In the genomic region with DNA sequence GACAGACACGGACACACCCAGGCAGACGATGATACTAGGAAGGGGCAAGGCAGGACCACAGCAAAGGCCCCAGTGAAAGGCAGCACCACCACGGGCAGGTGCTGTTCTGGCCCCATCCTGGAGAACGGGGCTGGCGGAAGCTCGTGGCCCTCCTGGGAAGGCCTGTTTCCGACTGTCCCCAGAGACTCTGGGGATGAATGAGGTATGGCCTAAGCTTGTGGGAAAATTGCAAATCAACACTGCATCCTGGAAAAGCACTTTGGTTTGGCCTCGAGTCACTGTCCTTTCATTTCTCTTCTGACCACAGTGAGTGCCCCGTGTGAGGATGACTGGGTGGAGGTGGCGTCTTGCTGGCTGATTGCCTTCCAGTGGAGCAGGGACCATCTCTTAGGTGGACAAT, we compare ENCODE assay signal across 16 cellular contexts.
DNase-seq lines count a peak whose midpoint lies in the region; ATAC-seq, FAIRE-seq and TF ChIP-seq lines count a peak whose summit lies in the region.
"Had no signal": no experiment of that assay in that cellular context is flagged by ENCODE, and none has a peak within 500 bp of the region (broad histone marks: within the 10 kb centered on the region; RNA-seq: fewer than 3 reads in every experiment).

No MANE protein-coding gene starts in this region.

- peaks cover 18% of the 10 kb centered on the region for H3F3A ChIP-seq in GM23248 (ENCODE audit: insufficient read depth)

- H4K91ac ChIP-seq in H1 (replicated peaks; ENCODE audit: insufficient read length, low read length), result no peak overlapping the region

- peaks cover 15% of the 10 kb centered on the region for H3K4me1 ChIP-seq in GM23248 (ENCODE audit: insufficient read depth)
- H3K4me1 ChIP-seq in H1 (replicated peaks in 1 of 4; ENCODE audit: control insufficient read depth in 3 of 4, insufficient read depth in 4 of 4, low read length in 3 of 4), result peaks cover 0 to 9% (median 0%) of the 10 kb centered on the region in 4 experiments; a peak in 2 of 7 replicates

- DNase-seq in A172 (ENCODE audit: low spot score) (peak; percentile 24), GM23248 (peak; percentile 46), H1 (ENCODE audit: low read depth in 1 of 2, low spot score in 2 of 2) (peak in 1 of 2 experiments; percentile 23), sciatic nerve (ENCODE audit: low spot score) (peak; percentile 21), NCI-H146 treated with DMSO at 0.1 percent for 48 hours (lab: John Stamatoyannopoulos, UW; ENCODE audit: unreplicated experiment) (no peak)
- DNase-seq in stimulated activated CD4-positive, alpha-beta T cell treated with anti-CD3 and anti-CD28 coated beads, Interleukin-12 subunit alpha, Interleukin-12 subunit beta, amount 100 ng/mL, for 4 hours, result no peak
- DNase-seq: DMS 273 treated with DMSO at 0.1 percent for 48 hours, H7, Karpas-422, NCI-H1105 treated with DMSO at 0.1 percent for 48 hours, NCI-H2029 treated with DMSO at 0.1 percent for 48 hours, NCI-H510A treated with DMSO at 0.1 percent for 48 hours, NCI-H82, PC-9 had no signal

- in situ Hi-C loops in GM23248 (cut with MboI), result loop anchor here (25.0 kb wide), 1 partner anchor 596 kb away; no protein-coding TSS in a partner anchor

- no peak for TF ChIP-seq CTCF in H1 (IDR thresholded peaks at IDR 0.05; ENCODE audit: control extremely low read depth in 1 of 3, insufficient read depth in 1 of 3, low read depth in 1 of 3, low read length in 3 of 3)

- no peak for FAIRE-seq in H1 (lab: Jason Lieb, UNC)
- FAIRE-seq: GM19239 had no signal

- H3K36me3 ChIP-seq in GM23248 (ENCODE audit: low read depth) (no peaks in the 10 kb centered on the region), H1 (ENCODE audit: control insufficient read depth in 2 of 4, insufficient read depth in 4 of 4, low read length in 3 of 4) (no peaks in the 10 kb centered on the region)

- H2BK120ac ChIP-seq in H1 (replicated peaks; ENCODE audit: low read depth, low read length), result no peak overlapping the region

- H2BK20ac ChIP-seq in H1 (ENCODE audit: low read length), result no peak overlapping the region

- no peak overlapping the region for H4K5ac ChIP-seq in H1 (ENCODE audit: insufficient read length, low read depth, low read length)

- no peak overlapping the region for H4K8ac ChIP-seq in H1 (ENCODE audit: extremely low read depth, insufficient read depth, low read length)

- H3K79me2 ChIP-seq in GM23248 (ENCODE audit: insufficient read depth) (no peaks in the 10 kb centered on the region), H1 (ENCODE audit: control insufficient read depth in 1 of 2, insufficient read depth in 2 of 2, low read length in 2 of 2) (no peaks in the 10 kb centered on the region)

- H3K18ac ChIP-seq in H1 (ENCODE audit: extremely low read depth, low read length), result no peak overlapping the region

- CTCF ChIA-PET in H1 (lab: Charles Lee; ENCODE audit: partially characterized antibody), result interaction anchor here (0.9 to 3.9 kb wide), 4 partner anchors 11 to 323 kb away, joined by 4 to 24 read pairs (median 4); no protein-coding TSS in a partner anchor

- no peak overlapping the region for H3K27ac ChIP-seq in GM23248
- no peak overlapping the region for H3K27ac ChIP-seq in H1 (ENCODE audit: low read depth, low read length)
- H3K27ac ChIP-seq: PC-9 had no signal

- no peak overlapping the region for H3K23ac ChIP-seq in H1 (ENCODE audit: insufficient read length)

- WGBS in GM23248 (ENCODE audit: low coverage in 1 of 2, low lambda C conversion rate in 2 of 2, missing lambda C conversion rate in 2 of 2), 2 experiments, result 80 to 82% methylated on average over 10 of the region's 10 CpGs
- 93% methylated on average over 10 of the region's 10 CpGs; no CpG with 5 or more reads in 1 of the 2 experiments for WGBS in H1 (ENCODE audit: extremely low coverage in 1 of 2, insufficient coverage in 1 of 2, insufficient read length in 1 of 2, insufficient replicate concordance in 2 of 2, low coverage in 1 of 2, low lambda C conversion rate in 2 of 2, missing lambda C conversion rate in 1 of 2), 2 experiments

- H3K27me3 ChIP-seq in GM23248 (replicated peaks; ENCODE audit: insufficient read depth), result no peaks in the 10 kb centered on the region
- no peaks in the 10 kb centered on the region for H3K27me3 ChIP-seq in H1 (replicated peaks in 1 of 4; ENCODE audit: control insufficient read depth in 3 of 4, extremely low read depth in 1 of 4, insufficient read depth in 3 of 4, low read length in 3 of 4)

- POLR2A ChIA-PET in H1 (lab: Charles Lee; ENCODE audit: partially characterized antibody), result interaction anchor here (0.7 kb wide), 1 partner anchor 26 kb away, joined by 3 read pairs; no protein-coding TSS in a partner anchor

- no peaks in the 10 kb centered on the region for H3K23me2 ChIP-seq in H1 (ENCODE audit: low read depth, low read length)

- no peak overlapping the region for H2BK5ac ChIP-seq in H1 (ENCODE audit: low read depth, low read length)

- H3K56ac ChIP-seq in H1 (replicated peaks; ENCODE audit: insufficient read length, low read depth, low read length), result no peak overlapping the region

- intact Hi-C loops in sciatic nerve (cut with DNase I), result no loop called here

- no peak for TF ChIP-seq POLR2A in H1 (IDR thresholded peaks at IDR 0.05; ENCODE audit: control extremely low read depth in 1 of 2, low read depth in 2 of 2, low read length in 2 of 2)

- 0 out of 2 replicates have a peak overlapping the region, but pooled peaks have one; percentile 27 for H2BK12ac ChIP-seq in H1 (ENCODE audit: low read depth, low read length)

- no peak for ATAC-seq in sciatic nerve
- no peak for ATAC-seq in GM18870 (IDR thresholded peaks at IDR 0.05; ENCODE audit: unreplicated experiment)

- no peak overlapping the region for H3K4ac ChIP-seq in H1 (replicated peaks; ENCODE audit: insufficient read length, low read depth, low read length)

- H4K20me1 ChIP-seq in GM23248 (ENCODE audit: insufficient read depth) (no peaks in the 10 kb centered on the region), H1 (replicated peaks in 1 of 2; ENCODE audit: control insufficient read depth in 1 of 2, insufficient read depth in 2 of 2, low read length in 2 of 2) (peaks cover 0 to 2% of the 10 kb centered on the region in 2 experiments)

- no peak overlapping the region for H3K9ac ChIP-seq in GM23248
- no peak overlapping the region for H3K9ac ChIP-seq in H1 (replicated peaks in 1 of 4; ENCODE audit: extremely low read depth in 1 of 4, low read depth in 3 of 4, low read length in 3 of 4)

- H3K14ac ChIP-seq in H1 (ENCODE audit: insufficient read length), result no peak overlapping the region

- no peaks in the 10 kb centered on the region for H3K9me3 ChIP-seq in GM23248 (ENCODE audit: low read depth)
- no peaks in the 10 kb centered on the region for H3K9me3 ChIP-seq in H1 (ENCODE audit: insufficient read depth in 2 of 2, low read depth in 1 of 2, low read length in 1 of 2)

- H3K4me3 ChIP-seq in GM23248 (no peak overlapping the region), H1 (ENCODE audit: extremely low read depth in 1 of 4, insufficient read depth in 2 of 4, low read depth in 3 of 4, low read length in 4 of 4) (no peak overlapping the region)
- H3K4me3 ChIP-seq: PC-9 had no signal

- H2AFZ ChIP-seq in GM23248 (no peak overlapping the region), H1 (ENCODE audit: low read length) (no peak overlapping the region)
- H2AFZ ChIP-seq: PC-9 had no signal

- H3K4me2 ChIP-seq in GM23248 (ENCODE audit: unreplicated experiment) (no peak overlapping the region), H1 (ENCODE audit: insufficient read depth in 1 of 2, low read depth in 2 of 2, low read length in 2 of 2) (no peak overlapping the region)
- H3K4me2 ChIP-seq: PC-9 had no signal

- H2AK5ac ChIP-seq in H1 (ENCODE audit: low read depth, low read length), result no peak overlapping the region

- H3K9me2 ChIP-seq in GM23248 (ENCODE audit: insufficient read depth), result no peaks in the 10 kb centered on the region

- H3K79me1 ChIP-seq in H1 (ENCODE audit: low read depth, low read length), result no peaks in the 10 kb centered on the region

- no peak for TF ChIP-seq RAD21 in H1 (IDR thresholded peaks at IDR 0.05 in 1 of 2, conservative IDR thresholded peaks at IDR 0.05 in 1 of 2; ENCODE audit: low read depth in 2 of 2, low read length in 2 of 2)

- no peak overlapping the region for H2BK15ac ChIP-seq in H1 (ENCODE audit: low read length)

- TF ChIP-seq EP300 in H1 (IDR thresholded peaks at IDR 0.05; ENCODE audit: borderline replicate concordance in 1 of 2, low read depth in 2 of 2, low read length in 2 of 2), result no peak

TF ChIP-seq in H1, 55 proteins besides CTCF, POLR2A, EP300 and RAD21:
- TF ChIP-seq SUZ12 (IDR thresholded peaks at IDR 0.05; ENCODE audit: low read length), result no peak
TF ChIP-seq in H1: peak in this region for 0.

Comparison
In these comparisons a context has a peak if more than half of its experiments do, and no peak if none do; other contexts are left out.
1. DNase-seq: peak in A172 (single experiment), GM23248 (single experiment) and sciatic nerve (single experiment); none in NCI-H146 treated with DMSO at 0.1 percent for 48 hours (single experiment) and stimulated activated CD4-positive, alpha-beta T cell treated with anti-CD3 and anti-CD28 coated beads, Interleukin-12 subunit alpha, Interleukin-12 subunit beta, amount 100 ng/mL, for 4 hours (single experiment).